24 cellular contexts compared by ENCODE assay signal in the genomic region with DNA sequence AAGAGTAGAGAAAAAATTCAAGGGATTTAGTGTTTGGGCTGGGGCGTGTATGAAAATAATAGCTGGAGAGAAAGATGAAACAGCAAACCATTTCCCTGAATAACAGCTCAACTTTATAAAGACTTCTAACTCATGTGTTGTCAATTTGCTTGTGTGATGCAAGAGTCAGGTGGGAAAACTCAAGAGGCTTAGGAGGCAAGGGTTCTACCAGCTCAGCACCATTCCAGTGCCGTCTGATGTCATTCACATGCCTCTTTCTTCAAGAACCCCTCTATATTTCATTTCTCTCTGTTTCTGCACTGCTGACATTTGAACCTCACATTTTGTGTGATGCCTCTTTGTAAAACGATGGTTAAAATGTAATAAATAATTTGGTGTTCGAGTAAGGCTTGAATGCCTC.
"Had no signal": no experiment of that assay in that cellular context is flagged by ENCODE, and none has a peak within 500 bp of the region (broad histone marks: within the 10 kb centered on the region; RNA-seq: fewer than 3 reads in every experiment).

No MANE protein-coding gene starts in this region.

- H3K27me3 Mint-ChIP-seq: activated CD4-positive, alpha-beta T cell treated with anti-CD3 and anti-CD28 coated beads, Interleukin-2, amount 10 ng/mL, durations not matched to agents 7 days and 5 days; activated CD8-positive, alpha-beta memory T cell treated with anti-CD3 and anti-CD28 coated beads, Interleukin-2, amount 10 ng/mL, durations not matched to agents 7 days and 5 days; activated CD8-positive, alpha-beta T cell treated with anti-CD3 and anti-CD28 coated beads for 36 hours; activated naive CD4-positive, alpha-beta T cell treated with anti-CD3 and anti-CD28 coated beads, Interleukin-2, amount 50 U/mL, for 24 hours; naive thymus-derived CD8-positive, alpha-beta T cell; progenitor cell of endocrine pancreas; stimulated activated naive CD8-positive, alpha-beta T cell treated with anti-CD3 and anti-CD28 coated beads, Interleukin-15, Interleukin-2, amounts not matched to agents 100 ng/mL and 50 ng/mL, for 24 hours had no signal

- H3K36me3 ChIP-seq: gastroesophageal sphincter, left ventricle myocardium inferior, thyroid gland, upper lobe of right lung had no signal

- H3K4me3 Mint-ChIP-seq: activated CD4-positive, alpha-beta T cell treated with anti-CD3 and anti-CD28 coated beads, Interleukin-2, amount 10 ng/mL, durations not matched to agents 7 days and 5 days; activated CD8-positive, alpha-beta memory T cell treated with anti-CD3 and anti-CD28 coated beads, Interleukin-2, amount 10 ng/mL, durations not matched to agents 7 days and 5 days; activated CD8-positive, alpha-beta T cell treated with anti-CD3 and anti-CD28 coated beads for 36 hours; activated naive CD4-positive, alpha-beta T cell treated with anti-CD3 and anti-CD28 coated beads, Interleukin-2, amount 50 U/mL, for 24 hours; activated T-helper 1 cell treated with anti-CD3 and anti-CD28 coated beads, Interleukin-12 subunit alpha, Interleukin-12 subunit beta, Interleukin-2, Interleukin-4 antibody, amounts not matched to agents 30 ng/mL and 10 ng/mL and 1 ng/mL, durations not matched to agents 14 hours and 24 hours and 36 hours; mesothelial cell of epicardium; naive thymus-derived CD8-positive, alpha-beta T cell; stimulated activated naive CD8-positive, alpha-beta T cell treated with anti-CD3 and anti-CD28 coated beads, Interleukin-15, Interleukin-2, amounts not matched to agents 100 ng/mL and 50 ng/mL, for 24 hours had no signal

- H3K36me3 Mint-ChIP-seq: activated CD8-positive, alpha-beta memory T cell treated with anti-CD3 and anti-CD28 coated beads, Interleukin-2, amount 10 ng/mL, durations not matched to agents 7 days and 5 days; mesothelial cell of epicardium had no signal

- H3K27ac ChIP-seq: gastroesophageal sphincter, left ventricle myocardium inferior, thyroid gland, upper lobe of right lung had no signal

- H3K4me1 ChIP-seq: thyroid gland, upper lobe of right lung had no signal

- H3K27ac Mint-ChIP-seq: activated CD4-positive, alpha-beta T cell treated with anti-CD3 and anti-CD28 coated beads, Interleukin-2, amount 10 ng/mL, durations not matched to agents 7 days and 5 days; activated CD8-positive, alpha-beta memory T cell treated with anti-CD3 and anti-CD28 coated beads, Interleukin-2, amount 10 ng/mL, durations not matched to agents 7 days and 5 days; activated CD8-positive, alpha-beta T cell treated with anti-CD3 and anti-CD28 coated beads for 36 hours; activated naive CD4-positive, alpha-beta T cell treated with anti-CD3 and anti-CD28 coated beads, Interleukin-2, amount 50 U/mL, for 24 hours; activated T-helper 1 cell treated with anti-CD3 and anti-CD28 coated beads, Interleukin-12 subunit alpha, Interleukin-12 subunit beta, Interleukin-2, Interleukin-4 antibody, amounts not matched to agents 30 ng/mL and 10 ng/mL and 1 ng/mL, durations not matched to agents 14 hours and 24 hours and 36 hours; mesothelial cell of epicardium; naive thymus-derived CD8-positive, alpha-beta T cell; progenitor cell of endocrine pancreas; stimulated activated naive CD8-positive, alpha-beta T cell treated with anti-CD3 and anti-CD28 coated beads, Interleukin-15, Interleukin-2, amounts not matched to agents 100 ng/mL and 50 ng/mL, for 24 hours had no signal

- H3K27me3 ChIP-seq: gastroesophageal sphincter, thyroid gland, upper lobe of right lung had no signal

- DNase-seq: activated CD4-positive, alpha-beta T cell treated with anti-CD3 and anti-CD28 coated beads, Interleukin-2, amount 10 ng/mL, durations not matched to agents 7 days and 5 days; activated CD4-positive, CD25-positive, alpha-beta regulatory T cell treated with anti-CD3 and anti-CD28 coated beads, Interleukin-2, amount 50 U/mL, for 72 hours; activated CD8-positive, alpha-beta memory T cell treated with anti-CD3 and anti-CD28 coated beads, Interleukin-2, amount 10 ng/mL, durations not matched to agents 7 days and 5 days; activated CD8-positive, alpha-beta T cell treated with anti-CD3 and anti-CD28 coated beads for 36 hours; activated gamma-delta T cell treated with Interleukin-2 at 50 U/mL for 16 hours; activated T-cell treated with anti-CD3 and anti-CD28 coated beads for 4 hours; central memory CD4-positive, alpha-beta T cell; dermis blood vessel endothelial cell; effector CD8-positive, alpha-beta T cell; erythroblast; head of caudate nucleus; hypothalamus; left ventricle myocardium inferior; naive thymus-derived CD8-positive, alpha-beta T cell; stimulated activated CD4-positive, alpha-beta T cell treated with anti-CD3 and anti-CD28 coated beads, Interleukin-1b, Interleukin-23, amount 100 ng/mL, for 48 hours; substantia nigra; thyroid gland; upper lobe of right lung had no signal

- ATAC-seq: activated CD8-positive, alpha-beta memory T cell treated with anti-CD3 and anti-CD28 coated beads, Interleukin-2, amount 10 ng/mL, durations not matched to agents 7 days and 5 days; activated CD8-positive, alpha-beta T cell treated with anti-CD3 and anti-CD28 coated beads for 36 hours; gastroesophageal sphincter; naive thymus-derived CD8-positive, alpha-beta T cell; upper lobe of right lung had no signal

- H3K4me1 Mint-ChIP-seq: activated CD4-positive, alpha-beta T cell treated with anti-CD3 and anti-CD28 coated beads, Interleukin-2, amount 10 ng/mL, durations not matched to agents 7 days and 5 days; activated CD8-positive, alpha-beta memory T cell treated with anti-CD3 and anti-CD28 coated beads, Interleukin-2, amount 10 ng/mL, durations not matched to agents 7 days and 5 days; activated naive CD4-positive, alpha-beta T cell treated with anti-CD3 and anti-CD28 coated beads, Interleukin-2, amount 50 U/mL, for 24 hours; naive thymus-derived CD8-positive, alpha-beta T cell had no signal

- H3K4me3 ChIP-seq: gastroesophageal sphincter, left ventricle myocardium inferior, thyroid gland, upper lobe of right lung had no signal

- H3K9me3 ChIP-seq: gastroesophageal sphincter, left ventricle myocardium inferior, thyroid gland, upper lobe of right lung had no signal
